ENCODE assay signal across 8 cellular contexts in the genomic region with DNA sequence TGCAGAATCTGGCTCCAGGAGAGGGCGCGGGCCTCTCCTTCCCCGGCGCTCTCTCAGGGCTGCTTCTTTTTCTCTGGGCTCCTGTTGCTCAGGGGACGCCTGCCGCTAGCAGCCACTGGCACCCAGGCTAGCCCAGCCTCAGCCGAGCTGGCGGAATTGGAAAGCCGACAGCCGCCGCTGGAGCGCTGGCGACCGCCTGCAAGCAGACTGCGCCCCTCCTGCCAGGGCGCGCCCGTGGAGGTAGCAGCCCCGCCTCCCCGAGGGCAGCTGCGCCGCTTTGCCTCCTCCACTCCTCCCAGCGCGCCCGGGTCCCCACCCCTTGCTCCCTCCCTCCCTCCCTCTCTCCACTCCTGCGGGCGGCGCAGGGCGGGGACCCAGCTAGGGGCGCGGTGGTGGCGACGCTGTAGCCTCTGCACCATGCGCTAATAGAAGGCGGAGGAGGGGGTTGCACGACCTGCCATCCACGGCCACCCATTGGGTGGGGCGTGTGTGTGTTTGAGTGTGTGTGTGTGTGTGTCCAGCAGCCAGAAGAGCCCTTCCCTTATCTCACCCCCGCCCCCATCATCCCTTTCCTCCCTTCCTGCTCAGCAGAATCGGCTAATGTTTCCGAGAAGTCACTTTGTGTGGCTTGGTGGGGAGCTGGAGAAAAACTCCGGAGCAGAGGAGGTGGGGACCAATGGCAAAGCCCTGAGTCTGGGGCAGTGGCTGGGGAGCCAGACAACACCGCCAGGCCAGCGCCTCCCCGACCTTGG. TPM values are rescaled to one million over a fixed set of nuclear protein-coding genes. Genes with fewer than 3 reads are reported as not detected.
DNase-seq lines count a peak whose midpoint lies in the region; ATAC-seq and TF ChIP-seq lines count a peak whose summit lies in the region.

SCN9A (minus strand) TSS at position 209 of the 752 bp plus-strand sequence. CDS start 64,188 bp downstream, outside the sequence.

- TF ChIP-seq CTCF in adrenal gland (IDR thresholded peaks at IDR 0.05) (no peak), heart right ventricle (IDR thresholded peaks at IDR 0.05) (no peak), omental fat pad (IDR thresholded peaks at IDR 0.05) (no peak)

- H3K4me1 ChIP-seq in ACC112 (ENCODE audit: control insufficient read depth, insufficient read depth, low read length, unreplicated experiment) = peaks cover 19% of the 10 kb centered on the region
- H3K4me1 ChIP-seq in adrenal gland (replicated peaks in 1 of 2) = peaks cover 0 to 10% of the 10 kb centered on the region in 2 donors
- peaks cover 0 to 18% (median 7%) of the 10 kb centered on the region in 9 donors for H3K4me1 ChIP-seq in heart right ventricle

- H2AFZ ChIP-seq in ACC112 (ENCODE audit: low read length, unreplicated experiment) = peak within 1 kb of the TSS; percentile 80

- H3K36me3 ChIP-seq in ACC112 (ENCODE audit: insufficient read depth, low read length) (no peaks in the 10 kb centered on the region), adrenal gland (replicated peaks in 1 of 2) (no peaks in the 10 kb centered on the region), heart right ventricle (no peaks in the 10 kb centered on the region)

- TF ChIP-seq POLR2A in adrenal gland (IDR thresholded peaks at IDR 0.05) = no peak

- intact Hi-C loops in adrenal gland (cut with DNase I) (no loop called here), heart right ventricle (cut with DNase I) (no loop called here)

- H3K9me3 ChIP-seq in adrenal gland (replicated peaks in 1 of 3) (no peaks in the 10 kb centered on the region), heart right ventricle (no peaks in the 10 kb centered on the region)

- WGBS in adrenal gland, 4 donors = 1 to 3% (median 1%) methylated on average over 10 to 45 of the region's 45 CpGs
- 0 to 1% methylated on average over 36 to 45 of the region's 45 CpGs for WGBS in heart right ventricle, 2 donors

- H3K27ac ChIP-seq in ACC112 (ENCODE audit: low read depth, low read length) = no peak within 1 kb of the TSS
- peak within 1 kb of the TSS in 1 of 5 donors; percentile 31 for H3K27ac ChIP-seq in adrenal gland
- peak within 1 kb of the TSS in 5 of 10 donors; percentile 6 to 45 (median 28) for H3K27ac ChIP-seq in heart right ventricle

- ATAC-seq in GM18502 (IDR thresholded peaks at IDR 0.05; ENCODE audit: poor library complexity, unreplicated experiment) = peak; percentile 67
- peak; percentile 45 for ATAC-seq in HG03280 (IDR thresholded peaks at IDR 0.05; ENCODE audit: unreplicated experiment)
- ATAC-seq in heart right ventricle = peak; percentile 90 to 97 (median 94)
- peak; percentile 87 for ATAC-seq in omental fat pad (ENCODE audit: low FRiP score)

- DNase-seq in NCI-H526 treated with DMSO at 0.1 percent for 48 hours (lab: John Stamatoyannopoulos, UW) = peak; percentile 79
- peak; percentile 24 to 80 (median 47) for DNase-seq in adrenal gland
- peak; percentile 51 to 75 for DNase-seq in heart right ventricle
- DNase-seq in omental fat pad (ENCODE audit: low spot score) = no peak
- DNase-seq in NK-92 treated with Interleukin-12 subunit alpha and Interleukin-12 subunit beta, amount 100 ng/mL, for 24 hours (lab: John Stamatoyannopoulos, UW) = no peak

- no peaks in the 10 kb centered on the region for H3K27me3 ChIP-seq in ACC112 (ENCODE audit: insufficient read depth, low read length)
- H3K27me3 ChIP-seq in adrenal gland = peaks cover 6% of the 10 kb centered on the region
- H3K27me3 ChIP-seq in heart right ventricle = peaks cover 0 to 27% (median 0%) of the 10 kb centered on the region in 7 donors

- H3K79me2 ChIP-seq in ACC112 (ENCODE audit: control insufficient read depth, insufficient read depth, low read length, unreplicated experiment) = peaks cover 12% of the 10 kb centered on the region

- H3K4me3 ChIP-seq in ACC112 (ENCODE audit: low read depth, low read length) = peak within 1 kb of the TSS; percentile 86
- H3K4me3 ChIP-seq in adrenal gland = peak within 1 kb of the TSS in 2 of 4 donors; percentile 4 to 58
- peak within 1 kb of the TSS; percentile 34 to 78 (median 63) for H3K4me3 ChIP-seq in heart right ventricle

RNA-seq across cellular contexts. Expression of gene SCN9A, which starts in this region (rescaled TPM):
- total RNA-seq in adrenal gland (1 to 10 TPM in 6 of 8 donors, under 1 TPM in 2; 0.30 to 3.8 (median 1.7) TPM), heart right ventricle (1 to 10 TPM in 4 of 10 donors, under 1 TPM in 6; 0.32 to 2.9 (median 0.92) TPM), omental fat pad (10 to 100 TPM in 1 of 4 donors, 1 to 10 TPM in 3; 6.0 to 13.9 (median 7.1) TPM)
- polyA plus RNA-seq in adrenal gland (1 to 10 TPM in 2 of 3 donors, under 1 TPM in 1; 0.61 to 2.1 (median 1.1) TPM), heart right ventricle (under 1 TPM; 0.10 to 0.59 TPM)

Comparison
In these comparisons a context has a peak if more than half of its experiments do, and no peak if none do; other contexts are left out.
1. DNase-seq: peak in NCI-H526 treated with DMSO at 0.1 percent for 48 hours (single experiment), adrenal gland (7 of 7) and heart right ventricle (2 of 2); none in omental fat pad (single experiment) and NK-92 treated with Interleukin-12 subunit alpha and Interleukin-12 subunit beta, amount 100 ng/mL, for 24 hours (single experiment).
2. Peak in every context shown above with its lines, with median percentiles within 50 percentile points of each other: ATAC-seq.